ENCODE assay signal across 25 cellular contexts in the genomic region with DNA sequence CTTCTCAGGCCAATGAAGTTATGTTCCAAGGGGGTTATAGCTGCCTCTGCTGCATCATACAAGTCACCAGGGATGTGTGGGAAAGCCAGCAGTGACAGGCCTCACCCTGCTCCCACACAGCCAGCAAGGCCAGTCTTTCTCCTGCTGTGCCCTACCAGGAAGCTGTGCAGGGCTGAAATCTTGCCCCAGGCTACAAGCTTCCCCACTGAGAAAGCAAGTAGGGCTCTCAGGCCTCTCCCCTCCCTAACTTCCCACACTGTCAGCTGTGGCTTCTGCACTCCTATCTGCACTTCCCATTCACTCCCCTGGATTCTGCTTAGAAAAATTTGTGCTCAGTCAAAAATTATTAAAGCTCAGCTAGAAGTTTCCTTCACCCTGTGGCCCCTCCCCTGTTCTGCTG.
A peak's percentile ranks its signal among the peaks of the same experiment; 100 is the strongest.
DNase-seq lines count a peak whose midpoint lies in the region; ATAC-seq and TF ChIP-seq lines count a peak whose summit lies in the region.
"Had no signal": no experiment of that assay in that cellular context is flagged by ENCODE, and none has a peak within 500 bp of the region (broad histone marks: within the 10 kb centered on the region; RNA-seq: fewer than 3 reads in every experiment).

No MANE protein-coding gene starts in this region.

- H3K27ac Mint-ChIP-seq in activated CD4-positive, alpha-beta T cell treated with anti-CD3 and anti-CD28 coated beads, Interleukin-2, amount 10 ng/mL, durations not matched to agents 24 days and 14 days = no peak overlapping the region
- no peak overlapping the region for H3K27ac Mint-ChIP-seq in type B pancreatic cell
- H3K27ac Mint-ChIP-seq: endodermal cell; naive thymus-derived CD4-positive, alpha-beta T cell had no signal

- H3K4me3 ChIP-seq in BE2C (ENCODE audit: low read depth, low read length) (no peak overlapping the region), Panc1 (ENCODE audit: low read depth in 2 of 2, low read length in 2 of 2) (no peak overlapping the region)
- H3K4me3 ChIP-seq: adrenal gland, colonic mucosa, stomach, tibial nerve had no signal

- CTCF ChIA-PET in Panc1 (lab: Charles Lee) = no interaction called here

- H3K27ac ChIP-seq in Panc1 (ENCODE audit: low read length) = peak overlapping the region; percentile 49; the same call in 1 of the 2 replicates
- H3K27ac ChIP-seq: adrenal gland, brain microvascular endothelial cell, colonic mucosa, parathyroid adenoma, stomach, tibial nerve had no signal

- DNase-seq in BE2C (peak; percentile 52), H4 (ENCODE audit: low spot score) (peak; percentile 31), Panc1 (ENCODE audit: low read depth, low spot score) (no peak), islet precursor cell (peak; percentile 87), type B pancreatic cell (ENCODE audit: extremely low spot score, unreplicated experiment) (no peak), NCI-H510A treated with DMSO at 0.1 percent for 48 hours (lab: John Stamatoyannopoulos, UW) (no peak)
- DNase-seq in activated CD4-positive, alpha-beta T cell treated with anti-CD3 and anti-CD28 coated beads, Interleukin-2, amount 10 ng/mL, durations not matched to agents 24 days and 14 days = no peak
- DNase-seq: activated naive CD4-positive, alpha-beta T cell; activated T-cell treated with anti-CD3 and anti-CD28 coated beads, Interleukin-2, amount 50 U/mL, for 1 hour; adrenal gland; brain microvascular endothelial cell; Caco-2; colonic mucosa; endodermal cell; left colon; MM.1S; naive thymus-derived CD4-positive, alpha-beta T cell; NCI-H187 treated with DMSO at 0.1 percent for 48 hours; NCI-H510A; stomach; T-helper 9 cell had no signal

- H3K36me3 ChIP-seq in BE2C = no peaks in the 10 kb centered on the region
- H3K36me3 ChIP-seq in Panc1 (ENCODE audit: control insufficient read depth, insufficient read depth, low read length) = no peaks in the 10 kb centered on the region
- H3K36me3 ChIP-seq: adrenal gland, brain microvascular endothelial cell, colonic mucosa, stomach, tibial nerve had no signal

- TF ChIP-seq CTCF in BE2C (IDR thresholded peaks at IDR 0.05; ENCODE audit: low read depth, low read length) (no peak), Panc1 (IDR thresholded peaks at IDR 0.05) (no peak), type B pancreatic cell (conservative IDR thresholded peaks at IDR 0.05) (no peak)

- POLR2A ChIA-PET in Panc1 (lab: Charles Lee) = no interaction called here

- no peak overlapping the region for H3K4me3 Mint-ChIP-seq in activated CD4-positive, alpha-beta T cell treated with anti-CD3 and anti-CD28 coated beads, Interleukin-2, amount 10 ng/mL, durations not matched to agents 24 days and 14 days
- H3K4me3 Mint-ChIP-seq in type B pancreatic cell = no peak overlapping the region
- H3K4me3 Mint-ChIP-seq: endodermal cell; naive thymus-derived CD4-positive, alpha-beta T cell had no signal

- no peaks in the 10 kb centered on the region for H3K27me3 Mint-ChIP-seq in activated CD4-positive, alpha-beta T cell treated with anti-CD3 and anti-CD28 coated beads, Interleukin-2, amount 10 ng/mL, durations not matched to agents 24 days and 14 days
- H3K27me3 Mint-ChIP-seq in type B pancreatic cell = no peaks in the 10 kb centered on the region
- H3K27me3 Mint-ChIP-seq: naive thymus-derived CD4-positive, alpha-beta T cell had no signal

- H3K36me3 Mint-ChIP-seq in activated CD4-positive, alpha-beta T cell treated with anti-CD3 and anti-CD28 coated beads, Interleukin-2, amount 10 ng/mL, durations not matched to agents 24 days and 14 days (ENCODE audit: low read depth) = no peaks in the 10 kb centered on the region
- peaks cover 10% of the 10 kb centered on the region for H3K36me3 Mint-ChIP-seq in type B pancreatic cell
- H3K36me3 Mint-ChIP-seq: naive thymus-derived CD4-positive, alpha-beta T cell had no signal

- H3K27me3 ChIP-seq in BE2C = no peaks in the 10 kb centered on the region
- no peaks in the 10 kb centered on the region for H3K27me3 ChIP-seq in Panc1 (ENCODE audit: control insufficient read depth, insufficient read depth, low read length)
- H3K27me3 ChIP-seq: adrenal gland, brain microvascular endothelial cell, colonic mucosa, stomach, tibial nerve had no signal

- no peaks in the 10 kb centered on the region for H3K4me1 Mint-ChIP-seq in activated CD4-positive, alpha-beta T cell treated with anti-CD3 and anti-CD28 coated beads, Interleukin-2, amount 10 ng/mL, durations not matched to agents 24 days and 14 days
- H3K4me1 Mint-ChIP-seq in type B pancreatic cell (ENCODE audit: unreplicated experiment) = peaks cover 7% of the 10 kb centered on the region
- H3K4me1 Mint-ChIP-seq: naive thymus-derived CD4-positive, alpha-beta T cell had no signal

- BruUV-seq in Panc1 (replicated peaks; lab: Mats Ljungman, UMichigan) = no TSS peak

- H3K9me3 Mint-ChIP-seq in activated CD4-positive, alpha-beta T cell treated with anti-CD3 and anti-CD28 coated beads, Interleukin-2, amount 10 ng/mL, durations not matched to agents 24 days and 14 days = peaks cover 13% of the 10 kb centered on the region
- peaks cover 41% of the 10 kb centered on the region for H3K9me3 Mint-ChIP-seq in type B pancreatic cell

- H3K4me1 ChIP-seq in BE2C (no peaks in the 10 kb centered on the region), Panc1 (ENCODE audit: control insufficient read depth, insufficient read depth, low read length) (no peaks in the 10 kb centered on the region)
- H3K4me1 ChIP-seq: adrenal gland, colonic mucosa, parathyroid adenoma, stomach, tibial nerve had no signal

- in situ Hi-C loops in Panc1 (cut with HindIII; ENCODE audit: low pct_unique_long_range_greater_than_20kb, low sequenced_read_pairs) = no loop called here

- intact Hi-C loops in Panc1 (cut with micrococcal nuclease; ENCODE audit: unreplicated experiment) = no loop called here
- intact Hi-C loops in activated CD4-positive, alpha-beta T cell treated with anti-CD3 and anti-CD28 coated beads, Interleukin-2, amount 10 ng/mL, durations not matched to agents 24 days and 14 days (cut with micrococcal nuclease) = no loop called here

- peaks cover 2% of the 10 kb centered on the region; the same call in 1 of the 2 replicates for H3K9me3 ChIP-seq in BE2C
- peaks cover 6% of the 10 kb centered on the region; the same call in 1 of the 2 replicates for H3K9me3 ChIP-seq in Panc1 (ENCODE audit: control insufficient read depth, insufficient read depth, low read depth, low read length)
- H3K9me3 ChIP-seq: colonic mucosa had no signal

- no peak; the same call in 1 of the 2 replicates for ATAC-seq in Panc1
- no peak for ATAC-seq in HG02623 (IDR thresholded peaks at IDR 0.05; ENCODE audit: unreplicated experiment)
- ATAC-seq: left colon; naive thymus-derived CD4-positive, alpha-beta T cell; sciatic nerve had no signal

Comparison
In these comparisons a context has a peak if more than half of its experiments do, and no peak if none do; other contexts are left out.
1. DNase-seq: peak in BE2C (single experiment), H4 (single experiment) and islet precursor cell (single experiment); none in Panc1 (single experiment), activated CD4-positive, alpha-beta T cell treated with anti-CD3 and anti-CD28 coated beads, Interleukin-2, amount 10 ng/mL, durations not matched to agents 24 days and 14 days (single experiment), type B pancreatic cell (single experiment) and NCI-H510A treated with DMSO at 0.1 percent for 48 hours (single experiment).